ENCODE assay signal across 31 cellular contexts in the genomic region with DNA sequence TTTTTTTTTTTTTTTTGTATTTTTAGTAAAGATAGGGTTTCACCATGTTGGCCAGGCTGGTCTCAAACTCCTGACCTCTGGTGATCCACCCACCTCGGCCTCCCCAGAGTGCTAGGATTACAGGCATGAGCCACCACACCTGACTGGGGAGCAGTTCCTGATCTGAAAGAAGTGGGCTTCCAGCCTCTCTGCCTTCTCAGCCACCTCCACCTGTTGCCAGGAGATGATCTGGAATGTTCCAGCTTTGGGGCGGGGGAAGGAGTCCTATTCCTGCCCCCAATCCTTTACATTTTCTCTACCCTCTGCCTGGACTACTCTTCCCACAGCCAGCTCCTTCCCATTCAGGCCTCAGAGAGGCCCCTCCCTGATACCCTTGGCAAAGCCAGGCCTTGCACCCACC.
"Had no signal": no experiment of that assay in that cellular context is flagged by ENCODE, and none has a peak within 500 bp of the region (broad histone marks: within the 10 kb centered on the region; RNA-seq: fewer than 3 reads in every experiment).

No MANE protein-coding gene starts in this region.

- H3K79me2 ChIP-seq: hepatocyte had no signal

- FAIRE-seq: urothelium cell line had no signal

- DNase-seq: heart right ventricle; islet precursor cell; kidney glomerular epithelial cell; left cardiac atrium; left ventricle myocardium superior; lower lobe of right lung; mammary epithelial cell; mesenchymal stem cell; naive B cell; natural killer cell; nephron progenitor cell; occipital lobe; psoas muscle; stimulated activated CD4-positive, alpha-beta T cell treated with anti-CD3 and anti-CD28 coated beads, Interleukin-1b, Interleukin-23, amount 100 ng/mL, for 48 hours; stimulated activated CD4-positive, alpha-beta T cell treated with anti-CD3 and anti-CD28 coated beads, Interleukin-2, amount 100 ng/mL, for 48 hours; stimulated activated CD4-positive, alpha-beta T cell treated with anti-CD3 and anti-CD28 coated beads, Interleukin-4, amount 100 ng/mL, for 4 hours; stimulated activated CD8-positive, alpha-beta memory T cell treated with anti-CD3 and anti-CD28 coated beads, Interleukin-4, amount 100 ng/mL, for 48 hours; stimulated activated naive CD4-positive, alpha-beta T cell treated with Interleukin-2 at 50 U/mL for 16 hours; stimulated activated naive CD8-positive, alpha-beta T cell treated with anti-CD3 and anti-CD28 coated beads, Interleukin-15, amount 100 ng/mL, for 72 hours; testis; tibial artery; trophoblast cell; upper lobe of right lung had no signal

- H3K9me3 ChIP-seq: heart right ventricle, lower lobe of right lung, neutrophil, psoas muscle, right atrium auricular region, right lobe of liver, testis, tibial artery, upper lobe of right lung had no signal

- H3K27me3 ChIP-seq: hepatocyte, neural progenitor cell, right atrium auricular region, right lobe of liver, testis had no signal

- H3K36me3 ChIP-seq: heart right ventricle, lower lobe of right lung, neural progenitor cell, neutrophil, right atrium auricular region, right lobe of liver, tibial artery, upper lobe of right lung had no signal

- H3K4me3 ChIP-seq: heart right ventricle, hepatocyte, lower lobe of right lung, neural progenitor cell, psoas muscle, right atrium auricular region, right lobe of liver, smooth muscle cell, testis, tibial artery, upper lobe of right lung had no signal

- H3K4me1 ChIP-seq: neural progenitor cell, testis had no signal

- H3K4me2 ChIP-seq: hepatocyte, neural progenitor cell, smooth muscle cell had no signal

- H3K27ac ChIP-seq: heart right ventricle, hepatocyte, lower lobe of right lung, neural progenitor cell, neutrophil, psoas muscle, right atrium auricular region, testis, tibial artery, upper lobe of right lung had no signal

- H3K9ac ChIP-seq: neural progenitor cell had no signal

- ATAC-seq: lower lobe of right lung; natural killer cell; psoas muscle; stimulated activated memory B cell treated with anti-CD40 and anti-IgM and Interleukin-4, amounts not matched to agents 10 μg/mL and 1 μg/mL and 100 μg/mL, for 72 hours; stimulated activated naive CD8-positive, alpha-beta T cell treated with anti-CD3 and anti-CD28 coated beads, Interleukin-15, amount 100 ng/mL, for 72 hours; upper lobe of right lung had no signal

- H2AFZ ChIP-seq: hepatocyte, neural progenitor cell had no signal
